ENCODE assay signal across 24 cellular contexts in genomic region chr4:25958110-25958509, GRCh38.
"Had no signal": no experiment of that assay in that cellular context is flagged by ENCODE, and none has a peak within 500 bp of the region (broad histone marks: within the 10 kb centered on the region; RNA-seq: fewer than 3 reads in every experiment).

No MANE protein-coding gene starts in this region.

- H3K9me3 ChIP-seq: left lung, neutrophil, ovary, right atrium auricular region, right lobe of liver, thoracic aorta, tibial artery, upper lobe of right lung had no signal

- ATAC-seq: left colon; naive thymus-derived CD8-positive, alpha-beta T cell; right lobe of liver; stimulated activated memory B cell treated with anti-CD40 and anti-IgM and Interleukin-4, amounts not matched to agents 10 μg/mL and 1 μg/mL and 100 μg/mL, for 72 hours; stimulated activated naive CD8-positive, alpha-beta T cell treated with anti-CD3 and anti-CD28 coated beads, Interleukin-15, amount 100 ng/mL, for 72 hours had no signal

- H3K36me3 ChIP-seq: left lung, neutrophil, ovary, right atrium auricular region, right lobe of liver, thoracic aorta, tibial artery, upper lobe of right lung had no signal

- DNase-seq: head of caudate nucleus; kidney; left colon; left lung; mesendoderm; naive thymus-derived CD8-positive, alpha-beta T cell; ovary; right lobe of liver; stimulated activated CD4-positive, alpha-beta T cell treated with anti-CD3 and anti-CD28 coated beads, Interleukin-1b, Interleukin-23, amount 100 ng/mL, for 48 hours; stimulated activated CD4-positive, alpha-beta T cell treated with anti-CD3 and anti-CD28 coated beads, Interleukin-2, amount 100 ng/mL, for 48 hours; stimulated activated CD4-positive, alpha-beta T cell treated with anti-CD3 and anti-CD28 coated beads, Interleukin-4, amount 100 ng/mL, for 4 hours; stimulated activated CD8-positive, alpha-beta memory T cell treated with anti-CD3 and anti-CD28 coated beads, Interleukin-4, amount 100 ng/mL, for 48 hours; stimulated activated naive CD4-positive, alpha-beta T cell treated with Interleukin-2 at 50 U/mL for 16 hours; stimulated activated naive CD8-positive, alpha-beta T cell treated with anti-CD3 and anti-CD28 coated beads, Interleukin-15, amount 100 ng/mL, for 72 hours; substantia nigra; tibial artery; trophoblast cell; upper lobe of right lung had no signal

- H3K4me3 ChIP-seq: left lung, lung, ovary, right atrium auricular region, right lobe of liver, smooth muscle cell, thoracic aorta, tibial artery, upper lobe of right lung had no signal

- H3K4me1 ChIP-seq: left lung, right atrium auricular region, right lobe of liver, tibial artery, upper lobe of right lung had no signal

- H3K27ac ChIP-seq: left lung, neutrophil, ovary, right atrium auricular region, right lobe of liver, thoracic aorta, tibial artery, upper lobe of right lung had no signal
